1 cellular context compared by ENCODE assay signal in the genomic region with DNA sequence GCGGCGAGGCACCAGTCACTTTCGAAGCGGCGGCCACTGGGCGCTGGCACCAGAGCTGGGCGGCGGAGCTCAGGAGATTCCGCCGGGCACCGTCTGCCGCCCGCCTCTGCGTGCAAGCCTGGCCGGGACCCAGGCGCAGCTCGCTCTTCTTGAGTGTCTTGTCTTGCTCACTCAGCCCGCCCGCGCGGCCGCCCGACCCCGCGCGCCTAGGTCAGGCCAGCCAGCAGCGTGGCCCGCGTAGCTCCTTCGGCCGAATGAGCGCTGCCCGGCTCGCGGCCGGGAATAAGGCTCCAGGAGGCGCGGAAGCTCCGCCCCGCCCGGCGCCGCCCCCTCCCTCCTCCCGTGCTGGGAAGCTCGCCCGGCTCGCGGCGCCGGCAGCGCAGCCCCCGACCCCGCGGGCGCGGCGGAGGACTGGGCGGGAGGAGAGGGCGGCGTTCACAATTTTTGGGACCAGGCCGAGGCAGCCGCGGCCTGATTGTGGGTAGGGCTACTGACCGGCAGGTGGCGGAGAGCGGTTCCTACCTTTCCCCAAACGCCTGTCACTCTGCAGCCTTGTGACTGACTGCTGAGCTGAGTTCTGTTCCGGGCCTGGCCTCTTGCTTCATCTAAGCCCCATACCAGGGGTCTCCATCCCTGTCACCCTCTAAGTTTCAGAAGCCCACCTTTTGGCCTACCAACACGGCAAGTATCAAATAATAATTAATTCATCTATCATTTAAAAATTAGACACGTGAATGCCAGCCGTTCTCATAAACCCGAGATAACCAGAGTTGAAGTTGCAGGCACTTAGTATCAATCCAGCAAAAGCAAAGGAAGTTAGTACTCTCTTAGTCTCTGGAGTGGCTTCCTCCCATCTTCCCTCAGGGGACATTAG.
TF ChIP-seq lines count a peak whose summit lies in the region.

A gene with protein sequence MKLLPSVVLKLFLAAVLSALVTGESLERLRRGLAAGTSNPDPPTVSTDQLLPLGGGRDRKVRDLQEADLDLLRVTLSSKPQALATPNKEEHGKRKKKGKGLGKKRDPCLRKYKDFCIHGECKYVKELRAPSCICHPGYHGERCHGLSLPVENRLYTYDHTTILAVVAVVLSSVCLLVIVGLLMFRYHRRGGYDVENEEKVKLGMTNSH (minus strand): TSS at position 256 of the 874 bp plus-strand sequence. CDS start 275 bp downstream, outside the sequence.

TF ChIP-seq in SK-N-SH, 30 proteins besides CTCF, POLR2A, EP300 and RAD21 (continued from another document):
- TF ChIP-seq, protein P1, sequence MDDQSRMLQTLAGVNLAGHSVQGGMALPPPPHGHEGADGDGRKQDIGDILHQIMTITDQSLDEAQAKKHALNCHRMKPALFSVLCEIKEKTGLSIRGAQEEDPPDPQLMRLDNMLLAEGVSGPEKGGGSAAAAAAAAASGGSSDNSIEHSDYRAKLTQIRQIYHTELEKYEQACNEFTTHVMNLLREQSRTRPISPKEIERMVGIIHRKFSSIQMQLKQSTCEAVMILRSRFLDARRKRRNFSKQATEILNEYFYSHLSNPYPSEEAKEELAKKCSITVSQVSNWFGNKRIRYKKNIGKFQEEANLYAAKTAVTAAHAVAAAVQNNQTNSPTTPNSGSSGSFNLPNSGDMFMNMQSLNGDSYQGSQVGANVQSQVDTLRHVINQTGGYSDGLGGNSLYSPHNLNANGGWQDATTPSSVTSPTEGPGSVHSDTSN (IDR thresholded peaks at IDR 0.05): peak; percentile 57
- TF ChIP-seq MEF2A (IDR thresholded peaks at IDR 0.05; ENCODE audit: borderline replicate concordance, low read depth): no peak
- 0 out of 2 replicates have a peak, but pooled peaks have one; percentile 12 for TF ChIP-seq NFIC (IDR thresholded peaks at IDR 0.05; ENCODE audit: borderline replicate concordance)
